Comparison of ENCODE assay signal across 19 cellular contexts in genomic region chr7:121498816-121499215, GRCh38.
DNase-seq lines count a peak whose midpoint lies in the region; ATAC-seq, FAIRE-seq and TF ChIP-seq lines count a peak whose summit lies in the region.
"Had no signal": no experiment of that assay in that cellular context is flagged by ENCODE, and none has a peak within 500 bp of the region (broad histone marks: within the 10 kb centered on the region; RNA-seq: fewer than 3 reads in every experiment).

No MANE protein-coding gene starts in this region.

- peaks cover 52% of the 10 kb centered on the region for H3K4me1 Mint-ChIP-seq in activated T-helper 1 cell treated with anti-CD3 and anti-CD28 coated beads, Interleukin-12 subunit alpha, Interleukin-12 subunit beta, Interleukin-2, Interleukin-4 antibody, amounts not matched to agents 30 ng/mL and 10 ng/mL and 1 ng/mL, durations not matched to agents 14 hours and 24 hours and 36 hours (ENCODE audit: low read depth)
- H3K4me1 Mint-ChIP-seq in naive thymus-derived CD8-positive, alpha-beta T cell, result peaks cover 0 to 2% (median 0%) of the 10 kb centered on the region in 4 donors
- H3K4me1 Mint-ChIP-seq: CD4-positive, alpha-beta memory T cell; GM23338 had no signal

- H3K4me3 ChIP-seq in body of pancreas (no peak overlapping the region), mucosa of descending colon (no peak overlapping the region), smooth muscle cell (peak overlapping the region; percentile 25)
- H3K4me3 ChIP-seq: GM23338 had no signal

- H3K27me3 Mint-ChIP-seq in activated T-helper 1 cell treated with anti-CD3 and anti-CD28 coated beads, Interleukin-12 subunit alpha, Interleukin-12 subunit beta, Interleukin-2, Interleukin-4 antibody, amounts not matched to agents 30 ng/mL and 10 ng/mL and 1 ng/mL, durations not matched to agents 14 hours and 24 hours and 36 hours (ENCODE audit: insufficient read depth), result no peaks in the 10 kb centered on the region
- H3K27me3 Mint-ChIP-seq in naive thymus-derived CD8-positive, alpha-beta T cell, result peaks cover 1 to 10% (median 4%) of the 10 kb centered on the region in 5 donors

- WGBS in body of pancreas, 2 donors, result 7 to 10% methylated on average over 1 of the region's 1 CpG
- WGBS in smooth muscle cell (ENCODE audit: low lambda C conversion rate), result 93% methylated on average over 1 of the region's 1 CpG

- FAIRE-seq in urothelium cell line (lab: Jason Lieb, UNC), result no peak
- FAIRE-seq: GM12891, GM18507 had no signal

- H3K4me3 Mint-ChIP-seq in activated T-helper 1 cell treated with anti-CD3 and anti-CD28 coated beads, Interleukin-12 subunit alpha, Interleukin-12 subunit beta, Interleukin-2, Interleukin-4 antibody, amounts not matched to agents 30 ng/mL and 10 ng/mL and 1 ng/mL, durations not matched to agents 14 hours and 24 hours and 36 hours, result no peak overlapping the region
- no peak overlapping the region for H3K4me3 Mint-ChIP-seq in naive thymus-derived CD8-positive, alpha-beta T cell
- H3K4me3 Mint-ChIP-seq: CD4-positive, alpha-beta memory T cell; GM23338; H9 had no signal

- peak overlapping the region; percentile 0 for H3K9ac ChIP-seq in smooth muscle cell (ENCODE audit: low read depth)

- H3K9me3 ChIP-seq in body of pancreas (no peaks in the 10 kb centered on the region), mucosa of descending colon (peaks cover 3% of the 10 kb centered on the region), smooth muscle cell (replicated peaks; ENCODE audit: low read depth) (no peaks in the 10 kb centered on the region)

- TF ChIP-seq CTCF in body of pancreas (IDR thresholded peaks at IDR 0.05), result no peak
- TF ChIP-seq CTCF in mucosa of descending colon (IDR thresholded peaks at IDR 0.05), result no peak
- no peak for TF ChIP-seq CTCF in smooth muscle cell (IDR thresholded peaks at IDR 0.05; ENCODE audit: borderline replicate concordance, insufficient read depth, poor library complexity, severe bottlenecking)

- intact Hi-C loops in activated T-helper 1 cell treated with anti-CD3 and anti-CD28 coated beads, Interleukin-12 subunit alpha, Interleukin-12 subunit beta, Interleukin-2, Interleukin-4 antibody, amounts not matched to agents 30 ng/mL and 10 ng/mL and 1 ng/mL, durations not matched to agents 14 hours and 24 hours and 36 hours (cut with micrococcal nuclease), result loop anchor here (1.0 to 2.0 kb wide), 7 partner anchors 16 to 220 kb away; partner anchors contain the start of gene FAM3C
- intact Hi-C loops in body of pancreas (cut with DNase I), result no loop called here
- intact Hi-C loops in mucosa of descending colon (cut with DNase I, micrococcal nuclease), result no loop called here

- peaks cover 13% of the 10 kb centered on the region for H3K36me3 Mint-ChIP-seq in activated T-helper 1 cell treated with anti-CD3 and anti-CD28 coated beads, Interleukin-12 subunit alpha, Interleukin-12 subunit beta, Interleukin-2, Interleukin-4 antibody, amounts not matched to agents 30 ng/mL and 10 ng/mL and 1 ng/mL, durations not matched to agents 14 hours and 24 hours and 36 hours (ENCODE audit: low read depth)
- peaks cover 0 to 11% (median 2%) of the 10 kb centered on the region in 3 donors for H3K36me3 Mint-ChIP-seq in naive thymus-derived CD8-positive, alpha-beta T cell
- H3K36me3 Mint-ChIP-seq: CD4-positive, alpha-beta memory T cell had no signal

- H3K27ac Mint-ChIP-seq in activated T-helper 1 cell treated with anti-CD3 and anti-CD28 coated beads, Interleukin-12 subunit alpha, Interleukin-12 subunit beta, Interleukin-2, Interleukin-4 antibody, amounts not matched to agents 30 ng/mL and 10 ng/mL and 1 ng/mL, durations not matched to agents 14 hours and 24 hours and 36 hours, result peak overlapping the region; percentile 90
- no peak overlapping the region for H3K27ac Mint-ChIP-seq in naive thymus-derived CD8-positive, alpha-beta T cell
- H3K27ac Mint-ChIP-seq: CD4-positive, alpha-beta memory T cell; GM23338; H9 had no signal

- no peak for DNase-seq in activated T-helper 1 cell treated with anti-CD3 and anti-CD28 coated beads, Interleukin-12 subunit alpha, Interleukin-12 subunit beta, Interleukin-2, Interleukin-4 antibody, amounts not matched to agents 30 ng/mL and 10 ng/mL and 1 ng/mL, durations not matched to agents 14 hours and 24 hours and 36 hours (ENCODE audit: low spot score)
- DNase-seq in body of pancreas (no peak), mucosa of descending colon (no peak), smooth muscle cell (lab: John Stamatoyannopoulos, UW; ENCODE audit: unreplicated experiment) (no peak), urothelium cell line (ENCODE audit: low spot score) (no peak), amniotic stem cell (lab: John Stamatoyannopoulos, UW) (no peak)
- no peak for DNase-seq in naive thymus-derived CD8-positive, alpha-beta T cell
- DNase-seq: C1 segment of cervical spinal cord; Calu3; CD4-positive, alpha-beta memory T cell; COR-L47; DMS53; DMS79 treated with DMSO at 0.1 percent for 48 hours; GF-D8; H9 had no signal

- H3K4me1 ChIP-seq in body of pancreas, result peaks cover 10% of the 10 kb centered on the region
- no peaks in the 10 kb centered on the region for H3K4me1 ChIP-seq in mucosa of descending colon (ENCODE audit: low read depth)
- peaks cover 9% of the 10 kb centered on the region for H3K4me1 ChIP-seq in smooth muscle cell (ENCODE audit: low read depth)

- H3K36me3 ChIP-seq in body of pancreas (replicated peaks in 1 of 2; ENCODE audit: insufficient read depth in 1 of 2, low read depth in 2 of 2) (no peaks in the 10 kb centered on the region), mucosa of descending colon (ENCODE audit: low read depth) (no peaks in the 10 kb centered on the region), smooth muscle cell (ENCODE audit: low read depth) (peaks cover 4% of the 10 kb centered on the region)

- ATAC-seq in body of pancreas (peak; percentile 60), mucosa of descending colon (peak; percentile 42)
- ATAC-seq in naive thymus-derived CD8-positive, alpha-beta T cell, result no peak
- ATAC-seq: GM23338, HCT116 had no signal

- peak overlapping the region in 1 of 4 donors; percentile 21 for H3K27ac ChIP-seq in body of pancreas
- peak overlapping the region; percentile 68 for H3K27ac ChIP-seq in smooth muscle cell (ENCODE audit: low read depth)

- H3K9me3 Mint-ChIP-seq in activated T-helper 1 cell treated with anti-CD3 and anti-CD28 coated beads, Interleukin-12 subunit alpha, Interleukin-12 subunit beta, Interleukin-2, Interleukin-4 antibody, amounts not matched to agents 30 ng/mL and 10 ng/mL and 1 ng/mL, durations not matched to agents 14 hours and 24 hours and 36 hours, result peaks cover 30% of the 10 kb centered on the region
- peaks cover 0 to 9% (median 5%) of the 10 kb centered on the region in 9 donors for H3K9me3 Mint-ChIP-seq in naive thymus-derived CD8-positive, alpha-beta T cell

- H4K20me1 ChIP-seq in smooth muscle cell (ENCODE audit: low read depth), result peaks cover 100% of the 10 kb centered on the region

- peaks cover 10% of the 10 kb centered on the region for H3F3A ChIP-seq in smooth muscle cell (ENCODE audit: low read depth)

- peaks cover 100% of the 10 kb centered on the region for H3K79me2 ChIP-seq in smooth muscle cell (ENCODE audit: low read depth)

- no peak overlapping the region for H2AFZ ChIP-seq in smooth muscle cell (ENCODE audit: low read depth)
- H2AFZ ChIP-seq: GM23338 had no signal

- H3K27me3 ChIP-seq in body of pancreas, result no peaks in the 10 kb centered on the region
- no peaks in the 10 kb centered on the region for H3K27me3 ChIP-seq in smooth muscle cell (ENCODE audit: low read depth)

- POLR2A ChIA-PET in naive thymus-derived CD8-positive, alpha-beta T cell (lab: Charles Lee), result no interaction called here

- peak overlapping the region; percentile 80 for H3K4me2 ChIP-seq in smooth muscle cell
- H3K4me2 ChIP-seq: GM23338 had no signal

- TF ChIP-seq POLR2A in body of pancreas (IDR thresholded peaks at IDR 0.05), result no peak

Comparison
In these comparisons a context has a peak if more than half of its experiments do, and no peak if none do; other contexts are left out.
1. ATAC-seq: peak in body of pancreas (single experiment) and mucosa of descending colon (single experiment); none in naive thymus-derived CD8-positive, alpha-beta T cell (0 of 2).